ENCODE assay signal across 8 cellular contexts in the genomic region with DNA sequence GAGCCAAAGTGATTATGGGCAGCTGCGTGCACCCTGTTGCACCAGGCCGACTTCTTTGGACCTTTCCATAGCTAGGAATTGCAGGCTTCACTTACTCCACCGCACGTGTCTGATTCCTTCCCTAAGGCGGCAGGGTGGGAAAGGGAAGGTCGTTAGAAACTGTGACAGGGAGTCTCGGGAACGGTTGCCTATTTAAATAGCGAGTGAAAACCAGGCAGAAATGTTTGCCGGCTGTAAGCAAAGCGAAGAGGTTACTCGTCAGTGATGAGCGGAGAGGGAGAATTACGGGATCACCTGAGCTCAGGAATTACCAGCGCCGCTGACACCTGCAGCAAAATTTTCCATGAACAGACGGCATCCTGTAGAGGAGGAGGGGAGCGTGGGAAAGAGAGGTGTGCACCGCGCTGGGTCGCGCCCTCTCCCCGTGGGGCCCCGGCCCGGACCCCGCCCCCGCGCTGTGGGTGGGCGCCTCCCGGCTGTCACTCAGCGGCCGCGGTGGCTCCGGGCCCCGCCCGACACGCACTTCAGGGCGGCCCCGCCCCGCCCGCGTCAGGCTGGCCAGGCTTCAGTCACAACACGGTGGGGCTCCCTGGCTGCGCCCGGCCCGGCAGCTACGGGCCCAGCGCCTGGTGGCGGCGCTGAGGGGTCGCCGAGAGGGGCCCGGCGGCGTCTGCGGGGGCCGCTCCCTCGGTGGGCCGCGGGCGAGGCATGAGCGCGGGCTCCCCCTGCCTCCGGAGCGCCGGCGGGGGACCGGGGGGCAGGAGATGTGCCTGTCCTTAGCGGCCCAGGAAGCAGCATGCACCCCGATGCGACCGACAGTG. TPM values are rescaled to one million over a fixed set of nuclear protein-coding genes. Genes with fewer than 3 reads are reported as not detected.
DNase-seq lines count a peak whose midpoint lies in the region; ATAC-seq and TF ChIP-seq lines count a peak whose summit lies in the region.

A gene (plus strand): TSS at position 568 of the 821 bp plus-strand sequence. CDS start 229 bp downstream, at position 797.

- CTCF ChIA-PET in CD4-positive, alpha-beta T cell (lab: Charles Lee): interaction anchor here (0.6 to 2.6 kb wide), 2 partner anchors 25 to 41 kb away, joined by 3 to 9 read pairs; no protein-coding TSS in a partner anchor
- CTCF ChIA-PET in PC-3 (lab: Charles Lee): interaction anchor here (0.8 to 1.0 kb wide), 2 partner anchors 74 to 97 kb away, joined by 3 to 4 read pairs; no protein-coding TSS in a partner anchor

- TF ChIP-seq POLR2A in esophagus muscularis mucosa (IDR thresholded peaks at IDR 0.05; ENCODE audit: low read depth): peak; percentile 18

- peak within 1 kb of the TSS; percentile 46 for H3K9ac ChIP-seq in PC-3 (ENCODE audit: low read length)

- H4K20me1 ChIP-seq in PC-3 (ENCODE audit: low read length): no peaks in the 10 kb centered on the region

- POLR2A ChIA-PET in CD4-positive, alpha-beta T cell (lab: Charles Lee): interaction anchor here (0.6 to 2.8 kb wide), 9 partner anchors 8 to 216 kb away, joined by 3 to 22 read pairs (median 3); a partner anchor contains a TSS
- POLR2A ChIA-PET in PC-3 (lab: Charles Lee; ENCODE audit: unreplicated experiment): interaction anchor here (0.5 kb wide), 1 partner anchor 12 kb away, joined by 3 read pairs; no protein-coding TSS in a partner anchor

- intact Hi-C loops in CD4-positive, alpha-beta T cell (cut with DNase I, micrococcal nuclease): loop anchor here (10.0 kb wide), 5 partner anchors 216 to 1764 kb away; a partner anchor contains a TSS
- intact Hi-C loops in PC-3 (cut with micrococcal nuclease) (loop anchor here (1.0 kb wide), 1 partner anchor 97 kb away; no protein-coding TSS in a partner anchor), esophagus muscularis mucosa (cut with DNase I) (no loop called here)

- BruUV-seq in PC-3 (replicated peaks; lab: Mats Ljungman, UMichigan): no TSS peak

- peak within 1 kb of the TSS; percentile 89 for H3K27ac Mint-ChIP-seq in CD4-positive, alpha-beta T cell

- H3K4me3 ChIP-seq in PC-3 (ENCODE audit: low read length) (peak within 1 kb of the TSS; percentile 95), esophagus muscularis mucosa (peak within 1 kb of the TSS; percentile 76 to 93 (median 88)), muscle layer of duodenum (ENCODE audit: low read depth in 1 of 2, low read length in 2 of 2) (peak within 1 kb of the TSS; percentile 70 to 81)

- 2% methylated on average over 25 of the region's 72 CpGs for WGBS in esophagus muscularis mucosa

- TF ChIP-seq CTCF in CD4-positive, alpha-beta T cell (IDR thresholded peaks at IDR 0.05): no peak
- TF ChIP-seq CTCF in PC-3 (conservative IDR thresholded peaks at IDR 0.05; ENCODE audit: low read depth, low read length): no peak
- peak in 1 of 3 experiments; percentile 26 for TF ChIP-seq CTCF in esophagus muscularis mucosa (IDR thresholded peaks at IDR 0.05)

- no peaks in the 10 kb centered on the region for H3K9me3 ChIP-seq in CD4-positive, alpha-beta T cell (ENCODE audit: control insufficient read depth, low read length)
- H3K9me3 ChIP-seq in PC-3 (ENCODE audit: low read length) (no peaks in the 10 kb centered on the region), esophagus muscularis mucosa (no peaks in the 10 kb centered on the region), muscle layer of duodenum (ENCODE audit: control insufficient read depth in 1 of 2, low read length in 2 of 2) (no peaks in the 10 kb centered on the region)

- H3K27ac ChIP-seq in CD4-positive, alpha-beta T cell (ENCODE audit: low read depth, low read length): no peak within 1 kb of the TSS
- no peak within 1 kb of the TSS for H3K27ac ChIP-seq in PC-3 (ENCODE audit: low read length)
- H3K27ac ChIP-seq in esophagus muscularis mucosa (replicated peaks in 1 of 4): peak within 1 kb of the TSS; percentile 91 to 97 (median 94)
- peak within 1 kb of the TSS; percentile 16 for H3K27ac ChIP-seq in muscle layer of duodenum (ENCODE audit: low read length)

- H3K36me3 ChIP-seq in PC-3 (ENCODE audit: low read depth, low read length): no peaks in the 10 kb centered on the region
- no peaks in the 10 kb centered on the region for H3K36me3 ChIP-seq in esophagus muscularis mucosa
- H3K36me3 ChIP-seq in muscle layer of duodenum (ENCODE audit: control insufficient read depth in 1 of 2, insufficient read depth in 2 of 2, low read length in 2 of 2): no peaks in the 10 kb centered on the region

- DNase-seq in CD4-positive, alpha-beta T cell: peak; percentile 67 to 91 (median 77)
- DNase-seq in PC-3: peak; percentile 80
- DNase-seq in activated T-cell treated with anti-CD3 and anti-CD28 coated beads, Interleukin-2, amount 50 U/mL, for 48 hours: peak; percentile 89 to 93
- no peak for DNase-seq in esophagus muscularis mucosa (ENCODE audit: extremely low spot score)
- DNase-seq in stimulated activated CD8-positive, alpha-beta memory T cell treated with anti-CD3 and anti-CD28 coated beads, Interleukin-7, amount 100 ng/mL, for 48 hours (ENCODE audit: extremely low read depth in 1 of 2, low read depth in 1 of 2): peak; percentile 79 to 85

- no peak for TF ChIP-seq EP300 in esophagus muscularis mucosa (IDR thresholded peaks at IDR 0.05)

- peak; percentile 89 for ATAC-seq in CD4-positive, alpha-beta T cell (ENCODE audit: poor library complexity)
- ATAC-seq in GM19372 (IDR thresholded peaks at IDR 0.05; ENCODE audit: low read depth, unreplicated experiment): peak; percentile 73
- peak; percentile 68 for ATAC-seq in HG03520 (IDR thresholded peaks at IDR 0.05; ENCODE audit: unreplicated experiment)
- ATAC-seq in PC-3: peak; percentile 83

- peak within 1 kb of the TSS; percentile 86 for H3K4me2 ChIP-seq in PC-3 (ENCODE audit: low read length)

- H3F3A ChIP-seq in PC-3 (ENCODE audit: low read length, unreplicated experiment): no peaks in the 10 kb centered on the region

- H3K9me2 ChIP-seq in PC-3 (replicated peaks; ENCODE audit: low read length): no peaks in the 10 kb centered on the region

- H3K79me2 ChIP-seq in PC-3 (ENCODE audit: low read length): peaks cover 33% of the 10 kb centered on the region

- H3K27me3 ChIP-seq in CD4-positive, alpha-beta T cell (ENCODE audit: control insufficient read depth, insufficient read depth, low read length): no peaks in the 10 kb centered on the region
- no peaks in the 10 kb centered on the region for H3K27me3 ChIP-seq in PC-3 (ENCODE audit: low read length)
- H3K27me3 ChIP-seq in esophagus muscularis mucosa: no peaks in the 10 kb centered on the region
- H3K27me3 ChIP-seq in muscle layer of duodenum (ENCODE audit: low read depth, low read length): no peaks in the 10 kb centered on the region

- peaks cover 22% of the 10 kb centered on the region for H3K4me1 ChIP-seq in PC-3 (ENCODE audit: insufficient read depth, low read length)
- peaks cover 21 to 40% (median 33%) of the 10 kb centered on the region in 4 donors for H3K4me1 ChIP-seq in esophagus muscularis mucosa
- peaks cover 7 to 22% of the 10 kb centered on the region in 2 donors for H3K4me1 ChIP-seq in muscle layer of duodenum (ENCODE audit: control insufficient read depth in 1 of 2, insufficient read depth in 2 of 2, low read length in 2 of 2)

- no peaks in the 10 kb centered on the region for H3K9me3 Mint-ChIP-seq in CD4-positive, alpha-beta T cell

- H3K4me1 Mint-ChIP-seq in CD4-positive, alpha-beta T cell (ENCODE audit: low read depth): peaks cover 48% of the 10 kb centered on the region

- peak within 1 kb of the TSS; percentile 97 for H3K4me3 Mint-ChIP-seq in CD4-positive, alpha-beta T cell

- H3K36me3 Mint-ChIP-seq in CD4-positive, alpha-beta T cell (ENCODE audit: low read depth): peaks cover 14% of the 10 kb centered on the region

- H3K27me3 Mint-ChIP-seq in CD4-positive, alpha-beta T cell: no peaks in the 10 kb centered on the region

- H2AFZ ChIP-seq in PC-3 (ENCODE audit: low read length): peak within 1 kb of the TSS; percentile 93

RNA-seq across cellular contexts. Expression of the gene that starts here (rescaled TPM):
- 1 to 10 TPM; 7.9 to 9.1 TPM for total RNA-seq in CD4-positive, alpha-beta T cell
- total RNA-seq in PC-3 (2014; rRNA removed) (8.4 and 9.2 TPM in 2 replicates), esophagus muscularis mucosa (10 to 100 TPM; 19.9 to 23.8 (median 21.5) TPM)

Comparison
In these comparisons a context has a peak if more than half of its experiments do, and no peak if none do; other contexts are left out.
1. H3K27ac ChIP-seq: peak in esophagus muscularis mucosa (4 of 4) and muscle layer of duodenum (single experiment); none in CD4-positive, alpha-beta T cell (single experiment) and PC-3 (single experiment).
2. Peak in every context shown above with its lines, with median percentiles within 50 percentile points of each other: ATAC-seq and H3K4me3 ChIP-seq.